ENCODE assay signal across 10 cellular contexts in genomic region chr4:51895158-51895557, GRCh38. TPM values are rescaled to one million over a fixed set of nuclear protein-coding genes. Genes with fewer than 3 reads are reported as not detected.
A peak's percentile ranks its signal among the peaks of the same experiment; 100 is the strongest.
DNase-seq lines count a peak whose midpoint lies in the region; ATAC-seq and TF ChIP-seq lines count a peak whose summit lies in the region.
"Had no signal": no experiment of that assay in that cellular context is flagged by ENCODE, and none has a peak within 500 bp of the region (broad histone marks: within the 10 kb centered on the region; RNA-seq: fewer than 3 reads in every experiment).

No MANE protein-coding gene starts in this region.

- WGBS in transverse colon (ENCODE audit: low coverage in 1 of 2), 2 donors, result 75 to 79% methylated on average over 3 of the region's 3 CpGs

- H3K27ac ChIP-seq in transverse colon, result peak overlapping the region in 1 of 4 donors; percentile 45

- H3K4me1 Mint-ChIP-seq in nephron progenitor cell, result peaks cover 27% of the 10 kb centered on the region

- H3K36me3 Mint-ChIP-seq in nephron progenitor cell (ENCODE audit: low read depth), result peaks cover 61% of the 10 kb centered on the region

- H3K27me3 ChIP-seq in transverse colon, result no peaks in the 10 kb centered on the region
- H3K27me3 ChIP-seq: tibial artery had no signal

- peaks cover 0 to 10% (median 4%) of the 10 kb centered on the region in 4 donors for H3K4me1 ChIP-seq in transverse colon

- H3K27ac Mint-ChIP-seq in nephron progenitor cell, result peak overlapping the region; percentile 65

- intact Hi-C loops in transverse colon (cut with DNase I; ENCODE audit: low total_unique reads), result loop anchor here (10.0 kb wide), 1 partner anchor 130 kb away; the partner anchor contains the start of gene LRRC66

- H3K9me3 ChIP-seq in transverse colon, result no peaks in the 10 kb centered on the region
- H3K9me3 ChIP-seq: tibial artery had no signal

- H3K36me3 ChIP-seq in transverse colon, result peaks cover 0 to 19% (median 4%) of the 10 kb centered on the region in 4 donors

- H3K4me3 ChIP-seq in transverse colon, result no peak overlapping the region
- H3K4me3 ChIP-seq: tibial artery had no signal

- peak; percentile 60 for ATAC-seq in GM21786 (IDR thresholded peaks at IDR 0.05; ENCODE audit: unreplicated experiment)
- peak; percentile 38 for ATAC-seq in HG03558 (IDR thresholded peaks at IDR 0.05; ENCODE audit: extremely low read depth, unreplicated experiment)
- ATAC-seq in GM19324 (IDR thresholded peaks at IDR 0.05; ENCODE audit: low FRiP score, unreplicated experiment), result no peak

- no peaks in the 10 kb centered on the region for H3K27me3 Mint-ChIP-seq in nephron progenitor cell (ENCODE audit: low read depth, poor library complexity)

- no peaks in the 10 kb centered on the region for H3K9me3 Mint-ChIP-seq in nephron progenitor cell

- in situ Hi-C loops in transverse colon (cut with MboI; ENCODE audit: low pct_ligation_motif_present in 1 of 4, low pct_unique_long_range_greater_than_20kb in 1 of 4, low sequenced_read_pairs in 3 of 4), result loop anchor here in 2 of 4 donors (10.0 kb wide), 1 partner anchor 130 kb away; the partner anchor contains the start of gene LRRC66 (in 2 of the 2)

- DNase-seq in NCI-H82 (lab: John Stamatoyannopoulos, UW) (peak; percentile 12), NCI-H82 treated with DMSO at 0.1 percent for 48 hours (lab: John Stamatoyannopoulos, UW; ENCODE audit: unreplicated experiment) (no peak), nephron progenitor cell (no peak), retina (no peak), transverse colon (no peak)
- DNase-seq: NCI-H524 treated with DMSO at 0.1 percent for 48 hours had no signal

- TF ChIP-seq CTCF in nephron progenitor cell (IDR thresholded peaks at IDR 0.05) (no peak), transverse colon (IDR thresholded peaks at IDR 0.05) (no peak)

- TF ChIP-seq EP300 in transverse colon (IDR thresholded peaks at IDR 0.05; ENCODE audit: low read depth), result no peak

- no peak overlapping the region for H3K4me3 Mint-ChIP-seq in nephron progenitor cell

- TF ChIP-seq POLR2A in transverse colon (IDR thresholded peaks at IDR 0.05), result no peak

RNA-seq across cellular contexts. Expression of gene DCUN1D4, which starts 52.2 kb away (rescaled TPM):
- 10 to 100 TPM; 25.1 to 66.4 (median 40.9) TPM for total RNA-seq in transverse colon
